Comparison of ENCODE assay signal across 1 cellular context in genomic region chr12:53500119-53500775, GRCh38.
TF ChIP-seq lines count a peak whose summit lies in the region.

No MANE protein-coding gene starts in this region.

TF ChIP-seq in GM12878, 131 proteins besides CTCF, POLR2A, EP300 and RAD21:
- TF ChIP-seq FOXM1 (IDR thresholded peaks at IDR 0.05; ENCODE audit: low read depth, low read length) (no peak), RCOR1 (conservative IDR thresholded peaks at IDR 0.05; ENCODE audit: low read depth, low read length) (no peak), ATF2 (IDR thresholded peaks at IDR 0.05; ENCODE audit: low read length) (no peak), POLR2AphosphoS5 (IDR thresholded peaks at IDR 0.05; ENCODE audit: low read length) (peak; percentile 76), SMARCA5 (IDR thresholded peaks at IDR 0.05) (no peak), RUNX3 (IDR thresholded peaks at IDR 0.05; ENCODE audit: low read length) (peak; percentile 85), CBFB (IDR thresholded peaks at IDR 0.05; ENCODE audit: low read depth) (peak; percentile 75; the same call in 1 of the 2 replicates), EED (IDR thresholded peaks at IDR 0.05; ENCODE audit: low read depth) (0 out of 2 replicates have a peak, but pooled peaks have one; percentile 5), BACH1 (IDR thresholded peaks at IDR 0.05; ENCODE audit: borderline replicate concordance) (peak; percentile 30; the same call in 1 of the 2 replicates), NKRF (conservative IDR thresholded peaks at IDR 0.05) (0 out of 2 replicates have a peak, but pooled peaks have one; percentile 51), YY1 (IDR thresholded peaks at IDR 0.05; ENCODE audit: low read depth, low read length) (0 out of 2 replicates have a peak, but pooled peaks have one; percentile 12), WRNIP1 (IDR thresholded peaks at IDR 0.05; ENCODE audit: borderline replicate concordance, low read depth, low read length) (no peak), MLLT1 (IDR thresholded peaks at IDR 0.05) (peak; percentile 48; the same call in 1 of the 2 replicates), POLR2AphosphoS2 (IDR thresholded peaks at IDR 0.05; ENCODE audit: low read depth, low read length) (no peak), RBBP5 (conservative IDR thresholded peaks at IDR 0.05) (no peak), TAF1 (IDR thresholded peaks at IDR 0.05; ENCODE audit: borderline replicate concordance, low read depth, low read length) (0 out of 2 replicates have a peak, but pooled peaks have one; percentile 35), TARDBP (IDR thresholded peaks at IDR 0.05; ENCODE audit: borderline replicate concordance) (no peak; the same call in 1 of the 2 replicates), SIX5 (IDR thresholded peaks at IDR 0.05; ENCODE audit: low read depth, low read length, severe bottlenecking) (no peak), CHD4 (IDR thresholded peaks at IDR 0.05) (no peak), MXI1 (IDR thresholded peaks at IDR 0.05; ENCODE audit: low read depth, low read length) (peak; percentile 39; the same call in 1 of the 2 replicates), ZNF687 (IDR thresholded peaks at IDR 0.05) (peak; percentile 4; the same call in 1 of the 2 replicates)
